ENCODE assay signal across 9 cellular contexts in genomic region chr12:12922978-12923377, GRCh38. TPM values are rescaled to one million over a fixed set of nuclear protein-coding genes. Genes with fewer than 3 reads are reported as not detected.
"Had no signal": no experiment of that assay in that cellular context is flagged by ENCODE, and none has a peak within 500 bp of the region (broad histone marks: within the 10 kb centered on the region; RNA-seq: fewer than 3 reads in every experiment).

No MANE protein-coding gene starts in this region.

- FAIRE-seq: H54, HTR-8/SVneo had no signal

- DNase-seq: GOT3, H9, HCEC 1CT, IMR-90, KBM-7 had no signal

- H3K4me2 ChIP-seq: KMS-11 had no signal

- H3K9ac ChIP-seq: KMS-11 had no signal

- H3K27ac ChIP-seq: KMS-11 had no signal

RNA-seq across cellular contexts. Expression of gene GPRC5D, which starts 29.0 kb away (rescaled TPM):
- total RNA-seq: H9, HT-29, IMR-90 had no signal
- polyA plus RNA-seq: IMR-90 had no signal
